ENCODE assay signal across 21 cellular contexts in the genomic region with DNA sequence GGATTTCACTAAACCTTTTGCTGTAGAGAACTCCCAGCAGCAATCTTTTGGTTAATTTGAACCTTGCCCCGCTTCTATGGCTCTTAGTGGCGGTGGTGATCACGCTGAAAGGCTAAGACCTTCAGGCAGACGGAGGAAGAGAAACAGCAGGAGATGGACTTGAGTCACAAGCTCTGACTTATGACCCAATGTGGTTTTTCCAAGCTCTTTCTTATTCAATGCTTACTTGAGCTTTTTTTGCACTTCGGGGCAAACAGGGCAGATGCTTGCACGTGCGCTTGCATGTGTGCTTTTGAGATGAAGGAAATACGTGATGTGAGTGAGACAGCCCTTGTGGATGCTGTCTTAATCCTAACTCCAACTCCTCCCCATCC. TPM values are rescaled to one million over a fixed set of nuclear protein-coding genes. Genes with fewer than 3 reads are reported as not detected.
DNase-seq lines count a peak whose midpoint lies in the region; ATAC-seq, FAIRE-seq and TF ChIP-seq lines count a peak whose summit lies in the region.
"Had no signal": no experiment of that assay in that cellular context is flagged by ENCODE, and none has a peak within 500 bp of the region (broad histone marks: within the 10 kb centered on the region; RNA-seq: fewer than 3 reads in every experiment).

No MANE protein-coding gene starts in this region.

- no peak overlapping the region for H3K4me3 Mint-ChIP-seq in stimulated activated effector memory CD8-positive, alpha-beta T cell treated with anti-CD3 and anti-CD28 coated beads, Interleukin-12 subunit alpha, Interleukin-12 subunit beta, amount 100 ng/mL, for 72 hours

- H3K36me3 ChIP-seq in adrenal gland (replicated peaks in 1 of 2): peaks cover 0 to 64% of the 10 kb centered on the region in 2 donors
- H3K36me3 ChIP-seq: Peyer's patch had no signal

- DNase-seq in H54 (ENCODE audit: insufficient read length, low spot score) (peak; percentile 60), adrenal gland (no peak), foreskin melanocyte (peak; percentile 98), RPMI8226 (no peak), NCI-H2107 treated with DMSO at 0.1 percent for 48 hours (lab: John Stamatoyannopoulos, UW; ENCODE audit: unreplicated experiment) (no peak), GM20000 (ENCODE audit: low spot score) (no peak), head of caudate nucleus (no peak)
- DNase-seq in stimulated activated effector memory CD8-positive, alpha-beta T cell treated with anti-CD3 and anti-CD28 coated beads, Interleukin-12 subunit alpha, Interleukin-12 subunit beta, amount 100 ng/mL, for 72 hours (ENCODE audit: low spot score in 2 of 2): no peak
- DNase-seq: activated CD4-positive, alpha-beta T cell treated with anti-CD3 and anti-CD28 coated beads for 4 hours; cortex of kidney; KG1; midbrain; NCI-H1417 treated with DMSO at 0.1 percent for 48 hours; Peyer's patch; stimulated activated CD4-positive, alpha-beta T cell treated with anti-CD3 and anti-CD28 coated beads, Interleukin-1b, Interleukin-23, amount 100 ng/mL, for 48 hours; stimulated activated CD8-positive, alpha-beta memory T cell treated with anti-CD3 and anti-CD28 coated beads, Interleukin-4, amount 100 ng/mL, for 48 hours; T-helper 2 cell had no signal

- no peak for ATAC-seq in stimulated activated effector memory CD8-positive, alpha-beta T cell treated with anti-CD3 and anti-CD28 coated beads, Interleukin-12 subunit alpha, Interleukin-12 subunit beta, amount 100 ng/mL, for 72 hours

- H3K4me1 Mint-ChIP-seq in stimulated activated effector memory CD8-positive, alpha-beta T cell treated with anti-CD3 and anti-CD28 coated beads, Interleukin-12 subunit alpha, Interleukin-12 subunit beta, amount 100 ng/mL, for 72 hours: peaks cover 56% of the 10 kb centered on the region

- H3K27ac ChIP-seq in adrenal gland: peak overlapping the region in 3 of 5 donors; percentile 13 to 87 (median 48)
- H3K27ac ChIP-seq: BLaER1 treated with 17β-estradiol and CSF1 and Interleukin-3, amounts not matched to agents 10 nM and 100 nM; Peyer's patch had no signal

- H3K36me3 Mint-ChIP-seq in stimulated activated effector memory CD8-positive, alpha-beta T cell treated with anti-CD3 and anti-CD28 coated beads, Interleukin-12 subunit alpha, Interleukin-12 subunit beta, amount 100 ng/mL, for 72 hours: peaks cover 24% of the 10 kb centered on the region

- 61 to 76% (median 73%) methylated on average over 8 of the region's 8 CpGs for WGBS in adrenal gland, 4 donors

- no peaks in the 10 kb centered on the region for H3K9me3 Mint-ChIP-seq in stimulated activated effector memory CD8-positive, alpha-beta T cell treated with anti-CD3 and anti-CD28 coated beads, Interleukin-12 subunit alpha, Interleukin-12 subunit beta, amount 100 ng/mL, for 72 hours

- peak overlapping the region; percentile 45 for H3K27ac Mint-ChIP-seq in stimulated activated effector memory CD8-positive, alpha-beta T cell treated with anti-CD3 and anti-CD28 coated beads, Interleukin-12 subunit alpha, Interleukin-12 subunit beta, amount 100 ng/mL, for 72 hours

- no peaks in the 10 kb centered on the region for H3K9me3 ChIP-seq in adrenal gland (replicated peaks in 1 of 3)
- H3K9me3 ChIP-seq: BLaER1 treated with 17β-estradiol and CSF1 and Interleukin-3, amounts not matched to agents 10 nM and 100 nM; Peyer's patch had no signal

- TF ChIP-seq POLR2A in H54 (IDR thresholded peaks at IDR 0.05; ENCODE audit: low read depth, low read length): no peak
- TF ChIP-seq POLR2A in adrenal gland (IDR thresholded peaks at IDR 0.05): no peak

- intact Hi-C loops in adrenal gland (cut with DNase I) (loop anchor here in 1 of 2 donors (10.0 kb wide), 1 partner anchor 187 kb away; no protein-coding TSS in a partner anchor), head of caudate nucleus (cut with DNase I) (loop anchor here (10.0 kb wide), 1 partner anchor 197 kb away; no protein-coding TSS in a partner anchor)

- FAIRE-seq in H54 (lab: Jason Lieb, UNC): peak; percentile 73
- FAIRE-seq: G401.6, GM18507, urothelium cell line had no signal

- no peaks in the 10 kb centered on the region for H3K27me3 ChIP-seq in adrenal gland
- H3K27me3 ChIP-seq: BLaER1 treated with 17β-estradiol and CSF1 and Interleukin-3, amounts not matched to agents 10 nM and 100 nM; Peyer's patch had no signal

- TF ChIP-seq CTCF in adrenal gland (IDR thresholded peaks at IDR 0.05) (no peak), GM20000 (IDR thresholded peaks at IDR 0.05; ENCODE audit: extremely low read depth, missing control alignments) (no peak)

- no peak overlapping the region for H3K4me3 ChIP-seq in adrenal gland
- H3K4me3 ChIP-seq: BLaER1 treated with 17β-estradiol and CSF1 and Interleukin-3, amounts not matched to agents 10 nM and 100 nM; Peyer's patch had no signal

- peaks cover 8 to 23% of the 10 kb centered on the region in 2 donors for H3K4me1 ChIP-seq in adrenal gland (replicated peaks in 1 of 2)
- H3K4me1 ChIP-seq: Peyer's patch had no signal

RNA-seq across cellular contexts. Expression of a gene that starts 21.4 kb away (rescaled TPM):
- total RNA-seq in adrenal gland: 100 to 1,000 TPM in 5 of 8 donors, 10 to 100 TPM in 3; 35.5 to 263 (median 112) TPM
- 100 to 1,000 TPM in 2 of 3 donors, 10 to 100 TPM in 1; 37.9 to 130 (median 117) TPM for polyA plus RNA-seq in adrenal gland

Comparison
In these comparisons a context has a peak if more than half of its experiments do, and no peak if none do; other contexts are left out.
1. DNase-seq: peak in H54 (single experiment) and foreskin melanocyte (single experiment); none in adrenal gland (0 of 7), stimulated activated effector memory CD8-positive, alpha-beta T cell treated with anti-CD3 and anti-CD28 coated beads, Interleukin-12 subunit alpha, Interleukin-12 subunit beta, amount 100 ng/mL, for 72 hours (0 of 2), RPMI8226 (single experiment), NCI-H2107 treated with DMSO at 0.1 percent for 48 hours (single experiment), GM20000 (single experiment) and head of caudate nucleus (0 of 42).